Comparison of ENCODE assay signal across 1 cellular context in genomic region chr10:109883859-109884771, GRCh38.
A peak's percentile ranks its signal among the peaks of the same experiment; 100 is the strongest.
TF ChIP-seq lines count a peak whose summit lies in the region.

No MANE protein-coding gene starts in this region.

TF ChIP-seq in HepG2, 621 proteins besides CTCF, POLR2A, EP300 and RAD21 (continued from another document):
- TF ChIP-seq POGK (CRISPR knock-in tag; conservative IDR thresholded peaks at IDR 0.05) (0 out of 2 replicates have a peak, but pooled peaks have one; percentile 55), SMC3 (IDR thresholded peaks at IDR 0.05; ENCODE audit: low read length) (peak; percentile 94), KAT8 (CRISPR knock-in tag; IDR thresholded peaks at IDR 0.05) (0 out of 2 replicates have a peak, but pooled peaks have one; percentile 23), ZMYM4 (CRISPR knock-in tag; IDR thresholded peaks at IDR 0.05) (peak; percentile 44; the same call in 1 of the 2 replicates), CBX5 (CRISPR knock-in tag; IDR thresholded peaks at IDR 0.05; ENCODE audit: borderline replicate concordance) (0 out of 2 replicates have a peak, but pooled peaks have one; percentile 17), NR3C1 (CRISPR knock-in tag; IDR thresholded peaks at IDR 0.05) (no peak), RXRA (CRISPR knock-in tag; IDR thresholded peaks at IDR 0.05) (0 out of 2 replicates have a peak, but pooled peaks have one; percentile 28), XRCC5 (optimal IDR thresholded peaks at IDR 0.05; ENCODE audit: low read length) (peak; percentile 61), KDM2A (CRISPR knock-in tag; IDR thresholded peaks at IDR 0.05; ENCODE audit: borderline replicate concordance, low read depth) (peak; percentile 37; the same call in 1 of the 2 replicates), NR2F1 (CRISPR knock-in tag; IDR thresholded peaks at IDR 0.05) (no peak; a peak in 1 of 4 replicates), ERF (CRISPR knock-in tag; IDR thresholded peaks at IDR 0.05) (no peak), GATAD2A (CRISPR knock-in tag; IDR thresholded peaks at IDR 0.05) (0 out of 2 replicates have a peak, but pooled peaks have one; percentile 13), ELF3 (CRISPR knock-in tag; IDR thresholded peaks at IDR 0.05) (0 out of 2 replicates have a peak, but pooled peaks have one; percentile 19), ZFP91 (CRISPR knock-in tag; IDR thresholded peaks at IDR 0.05; ENCODE audit: borderline replicate concordance) (peak; percentile 48; the same call in 1 of the 2 replicates), PHF21A (CRISPR knock-in tag; IDR thresholded peaks at IDR 0.05) (peak; percentile 82), ZNF138 (CRISPR knock-in tag; IDR thresholded peaks at IDR 0.05; ENCODE audit: low read depth) (no peak), ARID3A (IDR thresholded peaks at IDR 0.05; ENCODE audit: low read depth, low read length) (peak; percentile 43; the same call in 1 of the 2 replicates), RXRB (CRISPR knock-in tag; IDR thresholded peaks at IDR 0.05; ENCODE audit: borderline replicate concordance) (0 out of 2 replicates have a peak, but pooled peaks have one; percentile 13), ZNF17 (CRISPR knock-in tag; IDR thresholded peaks at IDR 0.05) (no peak), STAG1 (CRISPR knock-in tag; IDR thresholded peaks at IDR 0.05) (peak; percentile 97), TEAD3 (CRISPR knock-in tag; optimal IDR thresholded peaks at IDR 0.05; ENCODE audit: borderline replicate concordance) (peak; percentile 35), ZNF234 (CRISPR knock-in tag; conservative IDR thresholded peaks at IDR 0.05) (no peak), THRA (CRISPR knock-in tag; IDR thresholded peaks at IDR 0.05; ENCODE audit: borderline replicate concordance) (no peak), YY1 (IDR thresholded peaks at IDR 0.05; ENCODE audit: insufficient read depth, insufficient replicate concordance, low read depth, low read length) (peak; percentile 40), KDM3A (CRISPR knock-in tag; IDR thresholded peaks at IDR 0.05; ENCODE audit: low read depth) (0 out of 2 replicates have a peak, but pooled peaks have one; percentile 71), ZNF496 (CRISPR knock-in tag; IDR thresholded peaks at IDR 0.05; ENCODE audit: insufficient replicate concordance) (no peak), ZNF331 (CRISPR knock-in tag; IDR thresholded peaks at IDR 0.05) (no peak), MNT (IDR thresholded peaks at IDR 0.05) (no peak), ZNF775 (CRISPR knock-in tag; IDR thresholded peaks at IDR 0.05; ENCODE audit: borderline replicate concordance) (no peak), SAP130 (CRISPR knock-in tag; IDR thresholded peaks at IDR 0.05; ENCODE audit: low read depth) (0 out of 2 replicates have a peak, but pooled peaks have one; percentile 24), MAZ (IDR thresholded peaks at IDR 0.05; ENCODE audit: borderline replicate concordance, low read depth, low read length) (peak; percentile 51; the same call in 1 of the 2 replicates), MAZ (CRISPR knock-in tag; IDR thresholded peaks at IDR 0.05; ENCODE audit: low read depth) (no peak), NFRKB (IDR thresholded peaks at IDR 0.05) (no peak), NR2F6 (IDR thresholded peaks at IDR 0.05) (no peak), NR2F6 (CRISPR knock-in tag; IDR thresholded peaks at IDR 0.05) (peak; percentile 56; the same call in 1 of the 2 replicates), FOXC1 (CRISPR knock-in tag; IDR thresholded peaks at IDR 0.05; ENCODE audit: borderline replicate concordance) (0 out of 2 replicates have a peak, but pooled peaks have one; percentile 68)
